Comparison of ENCODE assay signal across 1 cellular context in genomic region chr7:39417642-39418041, GRCh38.
TF ChIP-seq lines count a peak whose summit lies in the region.

No MANE protein-coding gene starts in this region.

TF ChIP-seq in GM12878, 131 proteins besides CTCF, POLR2A, EP300 and RAD21:
- no peak for TF ChIP-seq ZBTB11 (CRISPR knock-in tag; IDR thresholded peaks at IDR 0.05)
- no peak for TF ChIP-seq ATF2 (IDR thresholded peaks at IDR 0.05; ENCODE audit: low read length)
- no peak for TF ChIP-seq POU2F2 (IDR thresholded peaks at IDR 0.05; ENCODE audit: borderline replicate concordance, low read depth, low read length)
- no peak for TF ChIP-seq ZNF592 (IDR thresholded peaks at IDR 0.05)
- no peak for TF ChIP-seq SMARCA5 (IDR thresholded peaks at IDR 0.05)
- no peak for TF ChIP-seq SREBF1 (IDR thresholded peaks at IDR 0.05; ENCODE audit: low read length)
- TF ChIP-seq MEF2B (IDR thresholded peaks at IDR 0.05; ENCODE audit: partially characterized antibody, poor library complexity, severe bottlenecking) = no peak
- no peak for TF ChIP-seq HDGF (IDR thresholded peaks at IDR 0.05)
- no peak for TF ChIP-seq ZBTB33 (IDR thresholded peaks at IDR 0.05)
- no peak for TF ChIP-seq LARP7 (IDR thresholded peaks at IDR 0.05)
- TF ChIP-seq HCFC1 (IDR thresholded peaks at IDR 0.05; ENCODE audit: low read length) = no peak
